ENCODE assay signal across 30 cellular contexts in the genomic region with DNA sequence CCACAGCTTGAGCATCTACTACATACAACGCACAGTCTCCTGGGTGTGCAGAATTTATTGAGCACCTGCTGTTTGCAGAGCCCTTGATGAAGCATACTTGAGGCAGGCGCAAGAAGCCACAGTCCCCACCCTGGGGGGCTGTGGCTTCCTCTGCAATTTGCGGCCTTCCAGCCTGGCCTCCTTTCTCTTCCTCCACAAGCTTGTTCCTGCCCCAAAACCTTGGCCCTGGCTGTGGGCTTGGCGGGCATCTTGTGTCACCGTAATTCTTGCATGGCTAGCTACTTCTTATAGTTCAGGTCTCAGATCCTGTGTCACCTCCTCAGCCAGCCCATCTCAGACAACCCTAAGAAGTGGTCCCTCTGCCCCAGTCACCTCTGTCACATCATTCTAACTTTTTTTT.
"Had no signal": no experiment of that assay in that cellular context is flagged by ENCODE, and none has a peak within 500 bp of the region (broad histone marks: within the 10 kb centered on the region; RNA-seq: fewer than 3 reads in every experiment).

No MANE protein-coding gene starts in this region.

- H3K27me3 ChIP-seq: cardiac muscle cell had no signal

- H3K4me3 ChIP-seq: cardiac muscle cell, K562 had no signal

- H3K4me3 Mint-ChIP-seq: activated B cell treated with CpG ODN at 0.5 μM for 24 hours; activated CD4-positive, alpha-beta memory T cell treated with anti-CD3 and anti-CD28 coated beads for 36 hours; activated naive CD4-positive, alpha-beta T cell treated with anti-CD3 and anti-CD28 coated beads, Interleukin-2, amount 10 ng/mL, durations not matched to agents 7 days and 5 days; activated T-cell treated with anti-CD3 and anti-CD28 coated beads, Interleukin-2, amount 50 U/mL, for 4 hours; activated T-helper 1 cell treated with anti-CD3 and anti-CD28 coated beads, Interleukin-12 subunit alpha, Interleukin-12 subunit beta, Interleukin-2, Interleukin-4 antibody, amounts not matched to agents 30 ng/mL and 10 ng/mL and 1 ng/mL, durations not matched to agents 14 hours and 24 hours and 36 hours; central memory CD8-positive, alpha-beta T cell had no signal

- DNase-seq: activated B cell treated with CpG ODN at 0.5 μM for 24 hours; activated CD4-positive, alpha-beta memory T cell treated with anti-CD3 and anti-CD28 coated beads for 36 hours; activated CD4-positive, alpha-beta T cell treated with anti-CD3 and anti-CD28 coated beads for 4 hours; activated CD4-positive, alpha-beta T cell treated with anti-CD3 and anti-CD28 coated beads, Interleukin-2, amount 50 U/mL, for 1 hour; activated CD4-positive, CD25-positive, alpha-beta regulatory T cell treated with anti-CD3 and anti-CD28 coated beads, Interleukin-2, amount 50 U/mL, for 72 hours; activated CD8-positive, alpha-beta memory T cell treated with anti-CD3 and anti-CD28 coated beads, Interleukin-2, amount 50 U/mL, for 4 hours; activated effector memory CD4-positive, alpha-beta T cell treated with Interleukin-2 at 50 U/mL for 16 hours; activated naive CD4-positive, alpha-beta T cell treated with anti-CD3 and anti-CD28 coated beads, Interleukin-2, amount 10 ng/mL, durations not matched to agents 7 days and 5 days; activated T-cell treated with anti-CD3 and anti-CD28 coated beads for 4 hours; activated T-cell treated with anti-CD3 and anti-CD28 coated beads, Interleukin-2, amount 50 U/mL, for 4 hours; aorta; NCI-H1092 treated with DMSO at 0.1 percent for 48 hours; NCI-H1417; NCI-H146; NCI-H187; NCI-H2029 treated with DMSO at 0.1 percent for 48 hours; NCI-H2107; NCI-H2171; NCI-H510A; NCI-H526; NCI-H748 treated with DMSO at 0.1 percent for 48 hours; NK-92 treated with Interleukin-12 subunit alpha and Interleukin-12 subunit beta, amount 100 ng/mL, for 24 hours; Right ventricle myocardium superior; SW 1271; T-helper 1 cell had no signal

- H3K27me3 Mint-ChIP-seq: activated B cell treated with CpG ODN at 0.5 μM for 24 hours; activated CD4-positive, alpha-beta memory T cell treated with anti-CD3 and anti-CD28 coated beads for 36 hours; activated naive CD4-positive, alpha-beta T cell treated with anti-CD3 and anti-CD28 coated beads, Interleukin-2, amount 10 ng/mL, durations not matched to agents 7 days and 5 days; central memory CD8-positive, alpha-beta T cell had no signal

- H3K9me3 Mint-ChIP-seq: central memory CD8-positive, alpha-beta T cell had no signal

- H3K4me1 Mint-ChIP-seq: activated naive CD4-positive, alpha-beta T cell treated with anti-CD3 and anti-CD28 coated beads, Interleukin-2, amount 10 ng/mL, durations not matched to agents 7 days and 5 days; central memory CD8-positive, alpha-beta T cell had no signal

- ATAC-seq: activated T-cell treated with anti-CD3 and anti-CD28 coated beads, Interleukin-2, amount 50 U/mL, for 4 hours; K562 had no signal

- H3K27ac Mint-ChIP-seq: activated B cell treated with CpG ODN at 0.5 μM for 24 hours; activated CD4-positive, alpha-beta memory T cell treated with anti-CD3 and anti-CD28 coated beads for 36 hours; activated naive CD4-positive, alpha-beta T cell treated with anti-CD3 and anti-CD28 coated beads, Interleukin-2, amount 10 ng/mL, durations not matched to agents 7 days and 5 days; activated T-helper 1 cell treated with anti-CD3 and anti-CD28 coated beads, Interleukin-12 subunit alpha, Interleukin-12 subunit beta, Interleukin-2, Interleukin-4 antibody, amounts not matched to agents 30 ng/mL and 10 ng/mL and 1 ng/mL, durations not matched to agents 14 hours and 24 hours and 36 hours had no signal

- H3K27ac ChIP-seq: cardiac muscle cell, VCaP had no signal
